1 cellular context compared by ENCODE assay signal in genomic region chr3:119319311-119319710, GRCh38.
TF ChIP-seq lines count a peak whose summit lies in the region.

No MANE protein-coding gene starts in this region.

TF ChIP-seq in IMR-90, 13 proteins besides CTCF, POLR2A, EP300 and RAD21 (continued from another document):
- TF ChIP-seq, protein P1, sequence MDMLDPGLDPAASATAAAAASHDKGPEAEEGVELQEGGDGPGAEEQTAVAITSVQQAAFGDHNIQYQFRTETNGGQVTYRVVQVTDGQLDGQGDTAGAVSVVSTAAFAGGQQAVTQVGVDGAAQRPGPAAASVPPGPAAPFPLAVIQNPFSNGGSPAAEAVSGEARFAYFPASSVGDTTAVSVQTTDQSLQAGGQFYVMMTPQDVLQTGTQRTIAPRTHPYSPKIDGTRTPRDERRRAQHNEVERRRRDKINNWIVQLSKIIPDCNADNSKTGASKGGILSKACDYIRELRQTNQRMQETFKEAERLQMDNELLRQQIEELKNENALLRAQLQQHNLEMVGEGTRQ (IDR thresholded peaks at IDR 0.05; ENCODE audit: low read depth, low read length), result no peak
- TF ChIP-seq RCOR1 (IDR thresholded peaks at IDR 0.05; ENCODE audit: insufficient replicate concordance, low read length) (no peak), FOS (IDR thresholded peaks at IDR 0.05; ENCODE audit: low read depth, low read length) (no peak), CEBPB (IDR thresholded peaks at IDR 0.05; ENCODE audit: low read depth, low read length) (no peak), BHLHE40 (IDR thresholded peaks at IDR 0.05; ENCODE audit: low read depth, low read length) (no peak), RFX5 (IDR thresholded peaks at IDR 0.05; ENCODE audit: low read depth, low read length) (no peak), MAZ (IDR thresholded peaks at IDR 0.05; ENCODE audit: borderline replicate concordance, low read depth, low read length) (no peak), MAFK (IDR thresholded peaks at IDR 0.05; ENCODE audit: low read depth, low read length) (no peak), NFE2L2 (IDR thresholded peaks at IDR 0.05; ENCODE audit: low read depth, low read length) (no peak), MXI1 (IDR thresholded peaks at IDR 0.05; ENCODE audit: borderline replicate concordance, low read depth, low read length) (no peak)
